In genomic region chr11:126440792-126441514, GRCh38 we compare ENCODE assay signal across 1 cellular context.
TF ChIP-seq lines count a peak whose summit lies in the region.

No MANE protein-coding gene starts in this region.

TF ChIP-seq in HepG2, 621 proteins besides CTCF, POLR2A, EP300 and RAD21 (continued from another document):
- TF ChIP-seq ZNF687 (CRISPR knock-in tag; IDR thresholded peaks at IDR 0.05) (peak; percentile 33; the same call in 1 of the 2 replicates), STAG1 (CRISPR knock-in tag; IDR thresholded peaks at IDR 0.05) (peak; percentile 89), SMC3 (IDR thresholded peaks at IDR 0.05; ENCODE audit: low read length) (peak; percentile 72), NR2F6 (IDR thresholded peaks at IDR 0.05) (no peak), NR2F6 (CRISPR knock-in tag; IDR thresholded peaks at IDR 0.05) (no peak), BORCS8-MEF2B (CRISPR knock-in tag; IDR thresholded peaks at IDR 0.05) (no peak)
- TF ChIP-seq, protein P1, sequence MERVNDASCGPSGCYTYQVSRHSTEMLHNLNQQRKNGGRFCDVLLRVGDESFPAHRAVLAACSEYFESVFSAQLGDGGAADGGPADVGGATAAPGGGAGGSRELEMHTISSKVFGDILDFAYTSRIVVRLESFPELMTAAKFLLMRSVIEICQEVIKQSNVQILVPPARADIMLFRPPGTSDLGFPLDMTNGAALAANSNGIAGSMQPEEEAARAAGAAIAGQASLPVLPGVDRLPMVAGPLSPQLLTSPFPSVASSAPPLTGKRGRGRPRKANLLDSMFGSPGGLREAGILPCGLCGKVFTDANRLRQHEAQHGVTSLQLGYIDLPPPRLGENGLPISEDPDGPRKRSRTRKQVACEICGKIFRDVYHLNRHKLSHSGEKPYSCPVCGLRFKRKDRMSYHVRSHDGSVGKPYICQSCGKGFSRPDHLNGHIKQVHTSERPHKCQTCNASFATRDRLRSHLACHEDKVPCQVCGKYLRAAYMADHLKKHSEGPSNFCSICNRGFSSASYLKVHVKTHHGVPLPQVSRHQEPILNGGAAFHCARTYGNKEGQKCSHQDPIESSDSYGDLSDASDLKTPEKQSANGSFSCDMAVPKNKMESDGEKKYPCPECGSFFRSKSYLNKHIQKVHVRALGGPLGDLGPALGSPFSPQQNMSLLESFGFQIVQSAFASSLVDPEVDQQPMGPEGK (CRISPR knock-in tag; IDR thresholded peaks at IDR 0.05): peak; percentile 59; the same call in 1 of the 2 replicates
